Comparison of ENCODE assay signal across 8 cellular contexts in the genomic region with DNA sequence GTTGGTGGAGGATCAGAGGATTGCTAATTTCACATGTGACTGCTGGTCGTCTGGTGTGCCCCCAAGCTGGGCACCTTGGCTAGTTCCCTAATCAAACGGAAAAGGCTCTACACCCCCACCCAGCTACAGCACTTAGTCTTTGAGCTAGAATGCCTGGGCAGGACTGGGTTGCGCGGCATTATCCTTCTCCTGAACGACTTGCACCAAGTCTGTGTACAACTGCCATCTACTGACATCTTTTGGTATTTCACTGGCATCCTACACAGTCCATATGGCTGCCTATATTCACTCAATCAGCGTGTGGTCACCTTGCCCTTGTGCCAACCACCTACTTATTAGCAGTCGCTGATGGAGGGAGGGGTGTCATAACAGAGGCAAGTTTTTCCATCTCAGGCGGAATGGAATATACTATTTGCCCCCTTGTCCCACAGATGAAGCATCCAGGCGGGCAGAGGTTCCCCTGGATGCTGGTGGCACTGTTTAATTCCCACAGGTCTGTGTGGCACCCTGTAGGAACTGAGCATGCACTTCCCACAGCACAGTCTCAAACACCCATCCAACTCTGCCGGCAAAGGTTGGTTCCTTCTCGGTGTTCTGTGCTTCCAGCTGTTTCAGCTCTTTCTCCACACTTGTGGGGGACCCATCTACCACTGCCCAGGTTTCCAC.
DNase-seq lines count a peak whose midpoint lies in the region; ATAC-seq, FAIRE-seq and TF ChIP-seq lines count a peak whose summit lies in the region.

No MANE protein-coding gene starts in this region.

- H3K79me2 ChIP-seq in keratinocyte (ENCODE audit: control insufficient read depth, insufficient read depth, low read length), result no peaks in the 10 kb centered on the region

- H3K9ac ChIP-seq in keratinocyte (ENCODE audit: control insufficient read depth, extremely low read depth, insufficient read depth, low read length), result no peak overlapping the region

- no peaks in the 10 kb centered on the region for H3K9me3 ChIP-seq in keratinocyte (ENCODE audit: control insufficient read depth, low read depth, low read length)

- in situ Hi-C loops in astrocyte of the spinal cord (cut with HindIII; ENCODE audit: low sequenced_read_pairs), result no loop called here

- peak; percentile 97 for ATAC-seq in GM21447 (IDR thresholded peaks at IDR 0.05; ENCODE audit: unreplicated experiment)
- ATAC-seq in HG03565 (IDR thresholded peaks at IDR 0.05; ENCODE audit: unreplicated experiment), result peak; percentile 96

- no peak overlapping the region for H3K27ac ChIP-seq in keratinocyte (ENCODE audit: control insufficient read depth, insufficient read depth, low read length)

- H2AFZ ChIP-seq in keratinocyte (ENCODE audit: control insufficient read depth, low read length), result no peak overlapping the region

- no peaks in the 10 kb centered on the region for H4K20me1 ChIP-seq in keratinocyte (ENCODE audit: control insufficient read depth, extremely low read depth, insufficient read depth, low read length)

- H3K4me3 ChIP-seq in astrocyte of the spinal cord (ENCODE audit: low read depth, low read length), result no peak overlapping the region
- no peak overlapping the region for H3K4me3 ChIP-seq in keratinocyte (ENCODE audit: control insufficient read depth in 2 of 3, extremely low read depth in 1 of 3, insufficient read depth in 2 of 3, low read depth in 1 of 3, low read length in 3 of 3)

- H3K9me1 ChIP-seq in keratinocyte (ENCODE audit: control insufficient read depth, extremely low read depth, insufficient read depth, low read length), result no peaks in the 10 kb centered on the region

- FAIRE-seq in RCC 7860 (lab: Jason Lieb, UNC) (no peak), keratinocyte (lab: Jason Lieb, UNC) (peak; percentile 44)

- H3K4me2 ChIP-seq in keratinocyte (ENCODE audit: control insufficient read depth, extremely low read depth, insufficient read depth, low read depth, low read length), result no peak overlapping the region

- TF ChIP-seq CTCF in astrocyte of the spinal cord (IDR thresholded peaks at IDR 0.05; ENCODE audit: low read depth, low read length) (peak; percentile 61), keratinocyte (optimal IDR thresholded peaks at IDR 0.05 in 1 of 3, IDR thresholded peaks at IDR 0.05 in 1 of 3, conservative IDR thresholded peaks at IDR 0.05 in 1 of 3; ENCODE audit: extremely low read depth in 1 of 3, insufficient read depth in 2 of 3, low read length in 3 of 3) (peak; percentile 66 to 77 (median 70))

- peak; percentile 4 for DNase-seq in activated T-cell treated with anti-CD3 and anti-CD28 coated beads for 1 hour (ENCODE audit: low read depth)
- no peak for DNase-seq in activated T-cell treated with anti-CD3 and anti-CD28 coated beads, Interleukin-2, amount 50 U/mL, for 1 hour
- DNase-seq in RCC 7860 (ENCODE audit: low spot score), result peak; percentile 40
- peak; percentile 62 for DNase-seq in astrocyte of the spinal cord (ENCODE audit: low read depth, low spot score)
- DNase-seq in keratinocyte (ENCODE audit: low read depth, low spot score), result no peak
- peak; percentile 14 to 17 for DNase-seq in stimulated activated CD4-positive, alpha-beta T cell treated with anti-CD3 and anti-CD28 coated beads, Interleukin-4, amount 100 ng/mL, for 4 hours

- H3K27me3 ChIP-seq in keratinocyte (ENCODE audit: control insufficient read depth, extremely low read depth, insufficient read depth, low read length), result no peaks in the 10 kb centered on the region

- no peaks in the 10 kb centered on the region for H3K36me3 ChIP-seq in keratinocyte (ENCODE audit: control insufficient read depth in 2 of 2, extremely low read depth in 1 of 2, insufficient read depth in 2 of 2, low read length in 2 of 2)

- dilution Hi-C loops in keratinocyte (cut with MboI; ENCODE audit: extremely low pct_ligation_motif_present, low sequenced_read_pairs), result no loop called here

- H3K4me1 ChIP-seq in keratinocyte (ENCODE audit: control insufficient read depth, extremely low read depth, insufficient read depth, low read length), result peaks cover 4% of the 10 kb centered on the region

Comparison
In these comparisons a context has a peak if more than half of its experiments do, and no peak if none do; other contexts are left out.
1. DNase-seq: peak in activated T-cell treated with anti-CD3 and anti-CD28 coated beads for 1 hour (single experiment), RCC 7860 (single experiment), astrocyte of the spinal cord (single experiment) and stimulated activated CD4-positive, alpha-beta T cell treated with anti-CD3 and anti-CD28 coated beads, Interleukin-4, amount 100 ng/mL, for 4 hours (2 of 2); none in activated T-cell treated with anti-CD3 and anti-CD28 coated beads, Interleukin-2, amount 50 U/mL, for 1 hour (single experiment) and keratinocyte (single experiment).